27 cellular contexts compared by ENCODE assay signal in the genomic region with DNA sequence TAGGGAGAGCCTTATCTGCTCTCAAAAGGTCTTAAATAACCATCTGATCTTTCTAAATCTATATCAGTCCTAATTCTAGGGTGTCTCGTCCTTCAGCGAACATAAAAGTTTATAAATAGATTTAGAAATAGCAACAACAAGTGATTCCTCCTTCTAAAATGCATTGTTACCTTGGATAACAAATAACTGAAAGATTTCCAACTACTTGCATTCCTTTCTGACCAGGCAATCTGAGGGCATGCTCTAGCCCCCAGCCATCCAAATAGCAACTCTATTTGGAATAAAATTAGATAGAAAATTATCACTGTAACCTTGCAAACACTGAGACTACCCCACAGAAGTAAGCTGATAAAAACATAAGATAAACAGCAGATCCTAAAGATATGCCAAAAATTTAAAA.
"Had no signal": no experiment of that assay in that cellular context is flagged by ENCODE, and none has a peak within 500 bp of the region (broad histone marks: within the 10 kb centered on the region; RNA-seq: fewer than 3 reads in every experiment).

No MANE protein-coding gene starts in this region.

- H3K36me3 ChIP-seq: adrenal gland, cardiac muscle cell had no signal

- H3K27me3 ChIP-seq: adrenal gland, cardiac muscle cell had no signal

- H3K36me3 Mint-ChIP-seq: activated naive CD4-positive, alpha-beta T cell treated with anti-CD3 and anti-CD28 coated beads, Interleukin-2, amount 50 U/mL, for 72 hours had no signal

- H3K4me3 ChIP-seq: adrenal gland, cardiac muscle cell had no signal

- H3K27ac ChIP-seq: adrenal gland, cardiac muscle cell, RWPE1 had no signal

- H3K4me1 Mint-ChIP-seq: activated CD4-positive, alpha-beta T cell treated with anti-CD3 and anti-CD28 coated beads, Interleukin-2, amount 10 ng/mL, durations not matched to agents 24 days and 14 days; central memory CD8-positive, alpha-beta T cell had no signal

- DNase-seq: activated CD4-positive, alpha-beta T cell treated with anti-CD3 and anti-CD28 coated beads, Interleukin-2, amount 10 ng/mL, durations not matched to agents 24 days and 14 days; activated CD4-positive, alpha-beta T cell treated with anti-CD3 and anti-CD28 coated beads, Interleukin-2, amount 50 U/mL, for 4 hours; activated CD8-positive, alpha-beta T cell treated with anti-CD3 and anti-CD28 coated beads, Interleukin-2, amount 10 ng/mL, durations not matched to agents 7 days and 5 days; activated gamma-delta T cell treated with Interleukin-2 at 50 U/mL for 16 hours; activated naive CD4-positive, alpha-beta T cell treated with anti-CD3 and anti-CD28 coated beads for 36 hours; activated T-cell treated with anti-CD3 and anti-CD28 coated beads, Interleukin-2, amount 50 U/mL, for 4 hours; Kasumi-1; KG1; NCI-H1105; NCI-H1417 treated with DMSO at 0.1 percent for 48 hours; NCI-H187 treated with DMSO at 0.1 percent for 48 hours; NCI-H2081; NCI-H345; NCI-H526; NCI-H748 treated with DMSO at 0.1 percent for 48 hours; NK-92 treated with Interleukin-12 subunit alpha and Interleukin-12 subunit beta, amount 100 ng/mL, for 24 hours; PC-3; SIG-M5; T1000 had no signal

- H3K9me3 Mint-ChIP-seq: activated CD4-positive, alpha-beta T cell treated with anti-CD3 and anti-CD28 coated beads, Interleukin-2, amount 10 ng/mL, durations not matched to agents 24 days and 14 days; activated naive CD4-positive, alpha-beta T cell treated with anti-CD3 and anti-CD28 coated beads for 36 hours; activated naive CD4-positive, alpha-beta T cell treated with anti-CD3 and anti-CD28 coated beads, Interleukin-2, amount 50 U/mL, for 72 hours; activated T-cell treated with anti-CD3 and anti-CD28 coated beads, Interleukin-2, amount 50 U/mL, for 4 hours; activated T-helper 1 cell treated with anti-CD3 and anti-CD28 coated beads, Interleukin-12 subunit alpha, Interleukin-12 subunit beta, Interleukin-2, Interleukin-4 antibody, amounts not matched to agents 30 ng/mL and 10 ng/mL and 1 ng/mL, durations not matched to agents 14 hours and 24 hours and 36 hours; central memory CD8-positive, alpha-beta T cell had no signal

- FAIRE-seq: RCC 7860 had no signal

- H3K9me3 ChIP-seq: adrenal gland had no signal

- ATAC-seq: activated CD8-positive, alpha-beta T cell treated with anti-CD3 and anti-CD28 coated beads, Interleukin-2, amount 10 ng/mL, durations not matched to agents 7 days and 5 days; activated naive CD4-positive, alpha-beta T cell treated with anti-CD3 and anti-CD28 coated beads, Interleukin-2, amount 50 U/mL, for 72 hours; activated T-cell treated with anti-CD3 and anti-CD28 coated beads, Interleukin-2, amount 50 U/mL, for 4 hours; PC-3; Right ventricle myocardium inferior had no signal

- H3K4me3 Mint-ChIP-seq: activated CD4-positive, alpha-beta T cell treated with anti-CD3 and anti-CD28 coated beads, Interleukin-2, amount 10 ng/mL, durations not matched to agents 24 days and 14 days; activated CD8-positive, alpha-beta T cell treated with anti-CD3 and anti-CD28 coated beads, Interleukin-2, amount 10 ng/mL, durations not matched to agents 7 days and 5 days; activated naive CD4-positive, alpha-beta T cell treated with anti-CD3 and anti-CD28 coated beads for 36 hours; activated T-cell treated with anti-CD3 and anti-CD28 coated beads, Interleukin-2, amount 50 U/mL, for 4 hours; activated T-helper 1 cell treated with anti-CD3 and anti-CD28 coated beads, Interleukin-12 subunit alpha, Interleukin-12 subunit beta, Interleukin-2, Interleukin-4 antibody, amounts not matched to agents 30 ng/mL and 10 ng/mL and 1 ng/mL, durations not matched to agents 14 hours and 24 hours and 36 hours; central memory CD8-positive, alpha-beta T cell had no signal

- H3K27ac Mint-ChIP-seq: activated CD4-positive, alpha-beta T cell treated with anti-CD3 and anti-CD28 coated beads, Interleukin-2, amount 10 ng/mL, durations not matched to agents 24 days and 14 days; activated CD8-positive, alpha-beta T cell treated with anti-CD3 and anti-CD28 coated beads, Interleukin-2, amount 10 ng/mL, durations not matched to agents 7 days and 5 days; activated naive CD4-positive, alpha-beta T cell treated with anti-CD3 and anti-CD28 coated beads for 36 hours; activated naive CD4-positive, alpha-beta T cell treated with anti-CD3 and anti-CD28 coated beads, Interleukin-2, amount 50 U/mL, for 72 hours; activated T-helper 1 cell treated with anti-CD3 and anti-CD28 coated beads, Interleukin-12 subunit alpha, Interleukin-12 subunit beta, Interleukin-2, Interleukin-4 antibody, amounts not matched to agents 30 ng/mL and 10 ng/mL and 1 ng/mL, durations not matched to agents 14 hours and 24 hours and 36 hours had no signal
